25 cellular contexts compared by ENCODE assay signal in the genomic region with DNA sequence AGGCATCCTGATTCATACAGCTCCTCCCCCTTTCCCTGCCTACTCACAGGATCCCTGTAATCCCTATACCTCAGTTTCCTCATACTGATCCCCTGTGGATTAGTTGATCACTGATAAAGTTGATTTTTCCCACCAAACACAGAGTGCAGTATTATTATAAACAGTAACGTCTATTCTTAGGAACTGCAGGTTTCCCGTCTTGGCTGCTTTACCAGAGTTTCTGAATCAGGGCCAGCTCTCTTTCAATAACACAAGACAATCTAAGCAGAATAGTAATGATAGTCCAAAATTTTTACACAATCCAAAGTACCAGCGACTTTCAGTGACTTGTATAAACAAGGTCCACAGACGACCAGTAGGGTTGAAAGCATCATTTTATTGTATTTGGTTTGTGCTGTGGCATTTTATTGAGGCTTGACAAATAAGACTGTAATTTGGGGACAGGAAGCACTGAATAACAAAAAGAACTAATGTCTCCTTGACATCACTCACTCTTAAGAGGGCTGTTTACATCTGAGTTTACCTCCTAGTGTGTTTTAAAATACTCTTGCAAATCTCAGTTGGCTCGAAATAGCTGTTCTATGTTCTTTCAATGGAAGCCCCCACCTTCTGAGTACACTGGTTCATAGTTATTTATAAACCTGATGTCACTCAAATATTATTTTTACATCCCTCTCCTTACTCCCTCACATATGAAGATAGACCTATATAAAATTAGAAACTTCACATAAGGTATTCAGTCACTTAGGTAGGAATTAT. TPM values are rescaled to one million over a fixed set of nuclear protein-coding genes. Genes with fewer than 3 reads are reported as not detected.
DNase-seq lines count a peak whose midpoint lies in the region; ATAC-seq and TF ChIP-seq lines count a peak whose summit lies in the region.
"Had no signal": no experiment of that assay in that cellular context is flagged by ENCODE, and none has a peak within 500 bp of the region (broad histone marks: within the 10 kb centered on the region; RNA-seq: fewer than 3 reads in every experiment).

No MANE protein-coding gene starts in this region.

- 16% methylated on average over 5 of the region's 5 CpGs for WGBS in HUES64

- no peaks in the 10 kb centered on the region for H3K79me2 ChIP-seq in DOHH2 (ENCODE audit: control insufficient read depth, low read length)

- H3K9ac ChIP-seq in HUES64 (ENCODE audit: low read depth, low read length) (no peak overlapping the region), iPS-20b (ENCODE audit: low read depth, low read length) (peak overlapping the region; percentile 40; the same call in 1 of the 2 replicates)

- no peaks in the 10 kb centered on the region for H3K27me3 ChIP-seq in DOHH2 (ENCODE audit: control insufficient read depth, low read length)
- no peaks in the 10 kb centered on the region for H3K27me3 ChIP-seq in HUES64 (ENCODE audit: insufficient read depth, low read length)
- no peaks in the 10 kb centered on the region for H3K27me3 ChIP-seq in iPS-20b (ENCODE audit: insufficient read depth, low read length)
- H3K27me3 ChIP-seq: MG63, vagina had no signal

- peaks cover 37% of the 10 kb centered on the region for H3K4me1 ChIP-seq in DOHH2 (ENCODE audit: control insufficient read depth, low read length)
- H3K4me1 ChIP-seq in HUES64 (ENCODE audit: insufficient read depth, low read length): peaks cover 40% of the 10 kb centered on the region
- peaks cover 39% of the 10 kb centered on the region for H3K4me1 ChIP-seq in iPS-20b (ENCODE audit: insufficient read depth, low read length)

- no peaks in the 10 kb centered on the region for H3K9me3 ChIP-seq in DOHH2 (ENCODE audit: control insufficient read depth, insufficient read depth, low read length)
- no peaks in the 10 kb centered on the region for H3K9me3 ChIP-seq in HUES64 (ENCODE audit: insufficient read depth, low read depth, low read length)
- H3K9me3 ChIP-seq in iPS-20b (ENCODE audit: insufficient read depth, low read depth, low read length): no peaks in the 10 kb centered on the region
- H3K9me3 ChIP-seq: MG63, vagina had no signal

- H3K4me2 ChIP-seq in DOHH2 (ENCODE audit: low read length): peak overlapping the region; percentile 48

- no peak for TF ChIP-seq CTCF in DOHH2 (IDR thresholded peaks at IDR 0.05; ENCODE audit: low read depth, low read length, poor library complexity, severe bottlenecking)

- 0 out of 2 replicates have a peak, but pooled peaks cover 5% of the 10 kb centered on the region for H3F3A ChIP-seq in DOHH2 (ENCODE audit: control insufficient read depth, insufficient read depth)

- H4K20me1 ChIP-seq in DOHH2 (ENCODE audit: control insufficient read depth, insufficient read depth, low read depth, low read length): no peaks in the 10 kb centered on the region

- H3K36me3 ChIP-seq in DOHH2 (ENCODE audit: control insufficient read depth, low read length): no peaks in the 10 kb centered on the region
- no peaks in the 10 kb centered on the region for H3K36me3 ChIP-seq in HUES64 (ENCODE audit: insufficient read depth, low read length)
- H3K36me3 ChIP-seq in iPS-20b (ENCODE audit: insufficient read depth, low read depth, low read length): no peaks in the 10 kb centered on the region
- H3K36me3 ChIP-seq: MG63, vagina had no signal

- H3K27ac ChIP-seq in DOHH2 (ENCODE audit: low read depth, low read length) (peak overlapping the region; percentile 15; the same call in 1 of the 2 replicates), HUES64 (ENCODE audit: low read depth, low read length) (peak overlapping the region; percentile 70), iPS-20b (ENCODE audit: low read length) (peak overlapping the region; percentile 23), substantia nigra (ENCODE audit: low read depth, low read length, poor library complexity, severe bottlenecking) (no peak overlapping the region)
- H3K27ac ChIP-seq: vagina had no signal

- ATAC-seq in HG03565 (IDR thresholded peaks at IDR 0.05; ENCODE audit: unreplicated experiment): no peak
- ATAC-seq: activated T-cell treated with anti-CD3 and anti-CD28 coated beads, Interleukin-2, amount 50 U/mL, for 72 hours; K562; naive thymus-derived CD8-positive, alpha-beta T cell; SK-N-SH treated with all-trans-retinoic acid at 6 μM for 48 hours; stimulated activated memory B cell treated with anti-CD40 and anti-IgM and Interleukin-4, amounts not matched to agents 10 μg/mL and 1 μg/mL and 100 μg/mL, for 72 hours had no signal

- H3K4me3 ChIP-seq in DOHH2 (ENCODE audit: low read length) (peak overlapping the region; percentile 21; the same call in 1 of the 2 replicates), HUES64 (ENCODE audit: low read length) (no peak overlapping the region), iPS-20b (ENCODE audit: low read length) (peak overlapping the region; percentile 3; the same call in 1 of the 2 replicates)
- H3K4me3 ChIP-seq: K562, MG63, vagina had no signal

- no peaks in the 10 kb centered on the region for H3K9me2 ChIP-seq in DOHH2 (replicated peaks; ENCODE audit: control insufficient read depth, low read length)

- DNase-seq in dermis blood vessel endothelial cell (peak; percentile 68), substantia nigra (lab: John Stamatoyannopoulos, UW) (no peak), NCI-H82 treated with DMSO at 0.1 percent for 48 hours (lab: John Stamatoyannopoulos, UW; ENCODE audit: unreplicated experiment) (no peak), amniotic stem cell (lab: John Stamatoyannopoulos, UW) (no peak)
- DNase-seq: activated CD4-positive, alpha-beta T cell treated with anti-CD3 and anti-CD28 coated beads for 48 hours; activated naive CD4-positive, alpha-beta T cell treated with anti-CD3 and anti-CD28 coated beads for 36 hours; activated T-cell treated with anti-CD3 and anti-CD28 coated beads, Interleukin-2, amount 50 U/mL, for 72 hours; C1 segment of cervical spinal cord; Calu3; left cardiac atrium; MG63; naive thymus-derived CD8-positive, alpha-beta T cell; NCI-H1436; NCI-H524; retina; stimulated activated CD4-positive, alpha-beta T cell treated with anti-CD3 and anti-CD28 coated beads, Interleukin-4, amount 100 ng/mL, for 1 hour; T-helper 2 cell had no signal

RNA-seq across cellular contexts. Expression of a gene that starts 6.1 kb away (rescaled TPM):
- 88.4 TPM for polyA plus RNA-seq in HUES64 (2013, experiment 1 of 2)
- polyA plus RNA-seq in HUES64 (2013, experiment 2 of 2): 87.6 TPM
- total RNA-seq in dermis blood vessel endothelial cell: 15.3 and 17.6 TPM in 2 replicates
